In genomic region chr19:41492843-41493242, GRCh38 we compare ENCODE assay signal across 37 cellular contexts. TPM values are rescaled to one million over a fixed set of nuclear protein-coding genes. Genes with fewer than 3 reads are reported as not detected.
"Had no signal": no experiment of that assay in that cellular context is flagged by ENCODE, and none has a peak within 500 bp of the region (broad histone marks: within the 10 kb centered on the region; RNA-seq: fewer than 3 reads in every experiment).

No MANE protein-coding gene starts in this region.

- H3K4me3 ChIP-seq: adrenal gland, body of pancreas, breast epithelium had no signal

- ATAC-seq: activated CD8-positive, alpha-beta T cell treated with anti-CD3 and anti-CD28 coated beads for 36 hours; activated naive CD4-positive, alpha-beta T cell treated with anti-CD3 and anti-CD28 coated beads, Interleukin-2, amount 50 U/mL, for 72 hours; activated T-cell treated with anti-CD3 and anti-CD28 coated beads, Interleukin-2, amount 50 U/mL, for 4 hours; activated T-cell treated with anti-CD3 and anti-CD28 coated beads, Interleukin-2, amount 50 U/mL, for 72 hours; activated T-helper 17 cell treated with anti-CD3 and anti-CD28 coated beads, Interleukin-2, amount 50 U/mL, for 72 hours; body of pancreas had no signal

- H3K9me3 ChIP-seq: adrenal gland, body of pancreas, breast epithelium had no signal

- DNase-seq: activated B cell treated with CpG ODN at 0.5 μM for 24 hours; activated CD4-positive, alpha-beta memory T cell treated with anti-CD3 and anti-CD28 coated beads for 36 hours; activated CD4-positive, alpha-beta T cell treated with anti-CD3 and anti-CD28 coated beads for 4 hours; activated CD4-positive, alpha-beta T cell treated with anti-CD3 and anti-CD28 coated beads, Interleukin-2, amount 50 U/mL, for 1 hour; activated CD4-positive, alpha-beta T cell treated with anti-CD3 and anti-CD28 coated beads, Interleukin-2, amount 50 U/mL, for 4 hours; activated CD4-positive, CD25-positive, alpha-beta regulatory T cell treated with anti-CD3 and anti-CD28 coated beads, Interleukin-2, amount 50 U/mL, for 72 hours; activated CD8-positive, alpha-beta memory T cell treated with anti-CD3 and anti-CD28 coated beads, Interleukin-2, amount 50 U/mL, for 4 hours; activated CD8-positive, alpha-beta T cell treated with anti-CD3 and anti-CD28 coated beads for 36 hours; activated effector memory CD4-positive, alpha-beta T cell treated with anti-CD3 and anti-CD28 coated beads, Interleukin-2, amount 50 U/mL, for 16 hours; activated gamma-delta T cell treated with Interleukin-2 at 50 U/mL for 16 hours; activated naive CD4-positive, alpha-beta T cell; activated naive CD4-positive, alpha-beta T cell treated with anti-CD3 and anti-CD28 coated beads for 36 hours; activated naive CD8-positive, alpha-beta T cell treated with anti-CD3 and anti-CD28 coated beads for 36 hours; activated T-cell treated with anti-CD3 and anti-CD28 coated beads for 4 hours; activated T-cell treated with anti-CD3 and anti-CD28 coated beads, Interleukin-2, amount 50 U/mL, for 1 hour; activated T-cell treated with anti-CD3 and anti-CD28 coated beads, Interleukin-2, amount 50 U/mL, for 4 hours; activated T-cell treated with anti-CD3 and anti-CD28 coated beads, Interleukin-2, amount 50 U/mL, for 72 hours; adrenal gland; amniotic stem cell; aorta; body of pancreas; brain microvascular endothelial cell; central memory CD4-positive, alpha-beta T cell; T-helper 1 cell; T-helper 2 cell; T-helper 9 cell had no signal

- H3K36me3 ChIP-seq: adrenal gland, brain microvascular endothelial cell, breast epithelium had no signal

- H3K9me3 Mint-ChIP-seq: activated CD4-positive, alpha-beta memory T cell treated with anti-CD3 and anti-CD28 coated beads for 36 hours; activated CD8-positive, alpha-beta T cell treated with anti-CD3 and anti-CD28 coated beads for 36 hours; activated T-helper 1 cell treated with anti-CD3 and anti-CD28 coated beads, Interleukin-12 subunit alpha, Interleukin-12 subunit beta, Interleukin-2, Interleukin-4 antibody, amounts not matched to agents 30 ng/mL and 10 ng/mL and 1 ng/mL, durations not matched to agents 14 hours and 24 hours and 36 hours; T-helper 1 cell treated with Interleukin-12 subunit alpha and Interleukin-12 subunit beta and Interleukin-4 antibody, amounts not matched to agents 30 μg/mL and 1 μg/mL, for 36 hours; T-helper 2 cell treated with Interferon-gamma antibody and Interleukin-4, amounts not matched to agents 5 μg/mL and 100 μg/mL, for 36 hours had no signal

- H3K27me3 Mint-ChIP-seq: activated T-helper 17 cell treated with anti-CD3 and anti-CD28 coated beads, Interleukin-2, amount 50 U/mL, for 72 hours had no signal

- H3K4me1 Mint-ChIP-seq: activated naive CD8-positive, alpha-beta T cell treated with anti-CD3 and anti-CD28 coated beads for 36 hours; activated T-helper 17 cell treated with anti-CD3 and anti-CD28 coated beads, Interleukin-2, amount 50 U/mL, for 72 hours had no signal

- H3K4me3 Mint-ChIP-seq: activated B cell treated with CpG ODN at 0.5 μM for 24 hours; activated CD4-positive, alpha-beta memory T cell treated with anti-CD3 and anti-CD28 coated beads for 36 hours; activated CD8-positive, alpha-beta T cell treated with anti-CD3 and anti-CD28 coated beads for 36 hours; activated naive CD4-positive, alpha-beta T cell treated with anti-CD3 and anti-CD28 coated beads for 36 hours; activated naive CD8-positive, alpha-beta T cell treated with anti-CD3 and anti-CD28 coated beads for 36 hours; activated T-cell treated with anti-CD3 and anti-CD28 coated beads, Interleukin-2, amount 50 U/mL, for 4 hours; activated T-cell treated with anti-CD3 and anti-CD28 coated beads, Interleukin-2, amount 50 U/mL, for 72 hours; activated T-helper 1 cell treated with anti-CD3 and anti-CD28 coated beads, Interleukin-12 subunit alpha, Interleukin-12 subunit beta, Interleukin-2, Interleukin-4 antibody, amounts not matched to agents 30 ng/mL and 10 ng/mL and 1 ng/mL, durations not matched to agents 14 hours and 24 hours and 36 hours; activated T-helper 17 cell treated with anti-CD3 and anti-CD28 coated beads, Interleukin-2, amount 50 U/mL, for 72 hours; T-helper 1 cell treated with Interleukin-12 subunit alpha and Interleukin-12 subunit beta and Interleukin-4 antibody, amounts not matched to agents 30 μg/mL and 1 μg/mL, for 36 hours; T-helper 2 cell treated with Interferon-gamma antibody and Interleukin-4, amounts not matched to agents 5 μg/mL and 100 μg/mL, for 36 hours had no signal

- H3K27ac ChIP-seq: adrenal gland, body of pancreas, brain microvascular endothelial cell, breast epithelium, VCaP had no signal

- H3K27me3 ChIP-seq: body of pancreas, brain microvascular endothelial cell, breast epithelium had no signal

- H3K27ac Mint-ChIP-seq: activated B cell treated with CpG ODN at 0.5 μM for 24 hours; activated CD4-positive, alpha-beta memory T cell treated with anti-CD3 and anti-CD28 coated beads for 36 hours; activated CD8-positive, alpha-beta T cell treated with anti-CD3 and anti-CD28 coated beads for 36 hours; activated naive CD4-positive, alpha-beta T cell treated with anti-CD3 and anti-CD28 coated beads for 36 hours; activated naive CD4-positive, alpha-beta T cell treated with anti-CD3 and anti-CD28 coated beads, Interleukin-2, amount 50 U/mL, for 72 hours; activated naive CD8-positive, alpha-beta T cell treated with anti-CD3 and anti-CD28 coated beads for 36 hours; activated T-cell treated with anti-CD3 and anti-CD28 coated beads, Interleukin-2, amount 50 U/mL, for 72 hours; activated T-helper 1 cell treated with anti-CD3 and anti-CD28 coated beads, Interleukin-12 subunit alpha, Interleukin-12 subunit beta, Interleukin-2, Interleukin-4 antibody, amounts not matched to agents 30 ng/mL and 10 ng/mL and 1 ng/mL, durations not matched to agents 14 hours and 24 hours and 36 hours; activated T-helper 17 cell treated with anti-CD3 and anti-CD28 coated beads, Interleukin-2, amount 50 U/mL, for 72 hours; T-helper 1 cell treated with Interleukin-12 subunit alpha and Interleukin-12 subunit beta and Interleukin-4 antibody, amounts not matched to agents 30 μg/mL and 1 μg/mL, for 36 hours; T-helper 2 cell treated with Interferon-gamma antibody and Interleukin-4, amounts not matched to agents 5 μg/mL and 100 μg/mL, for 36 hours had no signal

- H3K4me1 ChIP-seq: adrenal gland, body of pancreas, breast epithelium had no signal

- H3K36me3 Mint-ChIP-seq: activated CD4-positive, alpha-beta memory T cell treated with anti-CD3 and anti-CD28 coated beads for 36 hours; activated naive CD4-positive, alpha-beta T cell treated with anti-CD3 and anti-CD28 coated beads, Interleukin-2, amount 50 U/mL, for 72 hours; activated naive CD8-positive, alpha-beta T cell treated with anti-CD3 and anti-CD28 coated beads for 36 hours had no signal

RNA-seq across cellular contexts. Expression of gene ERICH4, which starts 49.9 kb away (rescaled TPM):
- total RNA-seq: activated B cell treated with CpG ODN at 0.5 μM for 24 hours; activated CD4-positive, alpha-beta memory T cell treated with anti-CD3 and anti-CD28 coated beads for 36 hours; activated CD8-positive, alpha-beta memory T cell treated with anti-CD3 and anti-CD28 coated beads for 36 hours; activated CD8-positive, alpha-beta T cell treated with anti-CD3 and anti-CD28 coated beads for 36 hours; activated naive CD4-positive, alpha-beta T cell treated with anti-CD3 and anti-CD28 coated beads for 36 hours; activated naive CD4-positive, alpha-beta T cell treated with anti-CD3 and anti-CD28 coated beads, Interleukin-2, amount 50 U/mL, for 72 hours; activated naive CD8-positive, alpha-beta T cell treated with anti-CD3 and anti-CD28 coated beads for 36 hours; activated T-cell treated with anti-CD3 and anti-CD28 coated beads, Interleukin-2, amount 50 U/mL, for 4 hours; activated T-cell treated with anti-CD3 and anti-CD28 coated beads, Interleukin-2, amount 50 U/mL, for 72 hours; activated T-helper 1 cell treated with anti-CD3 and anti-CD28 coated beads, Interleukin-12 subunit alpha, Interleukin-12 subunit beta, Interleukin-2, Interleukin-4 antibody, amounts not matched to agents 30 ng/mL and 10 ng/mL and 1 ng/mL, durations not matched to agents 14 hours and 24 hours and 36 hours; activated T-helper 17 cell treated with anti-CD3 and anti-CD28 coated beads, Interleukin-2, amount 50 U/mL, for 72 hours; adrenal gland; aorta; astrocyte; body of pancreas; breast epithelium; cardiac septum; cerebellum had no signal
